ENCODE assay signal across 18 cellular contexts in genomic region chr12:2490746-2491145, GRCh38.
DNase-seq lines count a peak whose midpoint lies in the region; ATAC-seq and TF ChIP-seq lines count a peak whose summit lies in the region.
"Had no signal": no experiment of that assay in that cellular context is flagged by ENCODE, and none has a peak within 500 bp of the region (broad histone marks: within the 10 kb centered on the region; RNA-seq: fewer than 3 reads in every experiment).

No MANE protein-coding gene starts in this region.

- no peak for TF ChIP-seq EP300 in neural cell (conservative IDR thresholded peaks at IDR 0.05; ENCODE audit: poor library complexity, severe bottlenecking)

- H3K36me3 ChIP-seq in neural cell (ENCODE audit: insufficient read depth, low read length), result no peaks in the 10 kb centered on the region
- H3K36me3 ChIP-seq: HAP-1, MG63, Peyer's patch had no signal

- TF ChIP-seq RAD21 in neural cell (conservative IDR thresholded peaks at IDR 0.05), result no peak

- ATAC-seq in GM21423 (IDR thresholded peaks at IDR 0.05; ENCODE audit: unreplicated experiment), result no peak
- ATAC-seq: GM12878, HepG2 had no signal

- DNase-seq in NCI-H1092 treated with DMSO at 0.1 percent for 48 hours (lab: John Stamatoyannopoulos, UW) (peak; percentile 59), NCI-H1092 (lab: John Stamatoyannopoulos, UW) (no peak), NCI-H446 (lab: John Stamatoyannopoulos, UW) (peak; percentile 39 to 55), dermis microvascular lymphatic vessel endothelial cell (ENCODE audit: low read depth in 2 of 2) (peak; percentile 24 to 49), head of caudate nucleus (no peak), HPDE6-E6E7 (ENCODE audit: extremely low spot score) (no peak)
- DNase-seq: COR-L47, DMS79, MG63, NCI-H2081 treated with DMSO at 0.1 percent for 48 hours, Right ventricle myocardium superior had no signal

- no peak overlapping the region for H3K9ac ChIP-seq in neural cell (ENCODE audit: low read length)
- H3K9ac ChIP-seq: KMS-11 had no signal

- H3K27me3 ChIP-seq in neural cell (ENCODE audit: insufficient read depth, low read depth, low read length), result no peaks in the 10 kb centered on the region
- H3K27me3 ChIP-seq: MG63, Peyer's patch had no signal

- intact Hi-C loops in head of caudate nucleus (cut with DNase I), result no loop called here

- H3F3A ChIP-seq in neural cell (ENCODE audit: insufficient read depth, low read length, poor library complexity, severe bottlenecking), result no peaks in the 10 kb centered on the region

- no peaks in the 10 kb centered on the region for H4K20me1 ChIP-seq in neural cell (ENCODE audit: insufficient read depth)

- H3K4me2 ChIP-seq in neural cell (ENCODE audit: low read length), result peak overlapping the region; percentile 13
- H3K4me2 ChIP-seq: KMS-11 had no signal

- H2AFZ ChIP-seq in neural cell (ENCODE audit: low read depth, low read length), result no peak overlapping the region

- H3K4me3 ChIP-seq in neural cell (ENCODE audit: low read length), result no peak overlapping the region
- H3K4me3 ChIP-seq: GM12878, HAP-1, MG63, Peyer's patch had no signal

- H3K79me2 ChIP-seq in neural cell (replicated peaks; ENCODE audit: insufficient read depth, low read length), result no peaks in the 10 kb centered on the region

- H3K9me3 ChIP-seq in neural cell (ENCODE audit: low read length), result no peaks in the 10 kb centered on the region
- H3K9me3 ChIP-seq: HAP-1, MG63, Peyer's patch had no signal

- peak overlapping the region; percentile 44 for H3K27ac ChIP-seq in neural cell (ENCODE audit: low read length)
- H3K27ac ChIP-seq: KMS-11 had no signal

- no peak for TF ChIP-seq CTCF in neural cell (IDR thresholded peaks at IDR 0.05; ENCODE audit: poor library complexity, severe bottlenecking)

- no peaks in the 10 kb centered on the region for H3K9me2 ChIP-seq in neural cell (ENCODE audit: insufficient read depth, low read length)

TF ChIP-seq in neural cell, 6 proteins besides CTCF, POLR2A, EP300 and RAD21:
- TF ChIP-seq TAF1 (IDR thresholded peaks at IDR 0.05; ENCODE audit: low read depth), result no peak

Comparison
In these comparisons a context has a peak if more than half of its experiments do, and no peak if none do; other contexts are left out.
1. DNase-seq: peak in NCI-H1092 treated with DMSO at 0.1 percent for 48 hours (single experiment), NCI-H446 (2 of 2) and dermis microvascular lymphatic vessel endothelial cell (2 of 2); none in NCI-H1092 (single experiment), head of caudate nucleus (0 of 42) and HPDE6-E6E7 (single experiment).